Comparison of ENCODE assay signal across 16 cellular contexts in the genomic region with DNA sequence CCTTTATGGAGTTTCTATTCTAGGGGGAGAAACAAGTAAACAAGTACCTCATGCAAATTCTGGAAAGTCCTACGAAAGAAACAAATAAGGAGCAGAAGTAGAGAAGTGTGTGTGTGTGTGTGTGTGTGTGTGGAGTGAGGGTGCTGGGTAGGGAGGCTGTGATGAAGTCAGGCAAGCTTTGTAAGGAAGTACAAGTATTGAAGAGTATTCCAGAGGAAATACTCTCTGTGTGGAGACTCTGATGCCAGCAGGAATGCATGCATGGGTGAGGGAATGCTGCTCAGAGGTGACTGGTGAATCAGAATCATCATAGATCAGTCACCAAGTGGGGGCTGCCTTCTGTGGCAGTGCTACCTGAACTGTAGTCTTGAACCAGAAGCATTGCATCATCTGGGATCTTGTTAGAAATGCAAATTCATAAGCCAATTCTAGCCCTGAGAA. TPM values are rescaled to one million over a fixed set of nuclear protein-coding genes. Genes with fewer than 3 reads are reported as not detected.
A peak's percentile ranks its signal among the peaks of the same experiment; 100 is the strongest.
DNase-seq lines count a peak whose midpoint lies in the region; ATAC-seq, FAIRE-seq and TF ChIP-seq lines count a peak whose summit lies in the region.
"Had no signal": no experiment of that assay in that cellular context is flagged by ENCODE, and none has a peak within 500 bp of the region (broad histone marks: within the 10 kb centered on the region; RNA-seq: fewer than 3 reads in every experiment).

No MANE protein-coding gene starts in this region.

- H3K36me3 Mint-ChIP-seq in activated T-helper 17 cell treated with anti-CD3 and anti-CD28 coated beads, Interleukin-2, amount 50 U/mL, for 72 hours (ENCODE audit: low read depth): no peaks in the 10 kb centered on the region

- peak overlapping the region; percentile 76; the same call in 1 of the 2 replicates for H2AFZ ChIP-seq in K562 (ENCODE audit: low read depth, low read length)

- CTCF ChIA-PET in K562 (lab: Yijun Ruan, JAX; ENCODE audit: low intra/inter-chr PET ratio): no interaction called here

- no peaks in the 10 kb centered on the region for H3K4me1 Mint-ChIP-seq in activated T-helper 17 cell treated with anti-CD3 and anti-CD28 coated beads, Interleukin-2, amount 50 U/mL, for 72 hours
- H3K4me1 Mint-ChIP-seq: activated B cell treated with CpG ODN at 0.5 μM for 24 hours, memory B cell had no signal

- H3K27me3 Mint-ChIP-seq in activated T-helper 17 cell treated with anti-CD3 and anti-CD28 coated beads, Interleukin-2, amount 50 U/mL, for 72 hours: peaks cover 45% of the 10 kb centered on the region

- H4K20me1 ChIP-seq in K562 (replicated peaks; ENCODE audit: control insufficient read depth, insufficient read depth, low read length): no peaks in the 10 kb centered on the region

- H3K4me1 ChIP-seq in K562 (replicated peaks in 1 of 2; ENCODE audit: control insufficient read depth in 2 of 2, insufficient read depth in 2 of 2, low read length in 2 of 2) (peaks cover 13 to 52% of the 10 kb centered on the region in 2 experiments; a peak in 4 of 5 replicates), uterus (no peaks in the 10 kb centered on the region)
- H3K4me1 ChIP-seq: suprapubic skin had no signal

- intact Hi-C loops in K562 (cut with micrococcal nuclease) (no loop called here), uterus (cut with DNase I; ENCODE audit: low total_unique reads) (no loop called here)

- H3K9ac ChIP-seq in K562 (ENCODE audit: insufficient read depth in 1 of 2, low read depth in 2 of 2, low read length in 2 of 2): peak overlapping the region in 1 of 2 experiments; percentile 48; a peak in 2 of 4 replicates

- no peak for TF ChIP-seq EP300 in K562 (IDR thresholded peaks at IDR 0.05; ENCODE audit: low read length)

- peak overlapping the region; percentile 80 for H3K27ac ChIP-seq in K562 (ENCODE audit: extremely low read depth, low read depth, low read length)
- H3K27ac ChIP-seq in uterus: no peak overlapping the region
- H3K27ac ChIP-seq: suprapubic skin had no signal

- no peak for TF ChIP-seq POLR2A in K562 (conservative IDR thresholded peaks at IDR 0.05)
- TF ChIP-seq POLR2A in erythroblast (IDR thresholded peaks at IDR 0.05; ENCODE audit: low read length): no peak
- no peak for TF ChIP-seq POLR2A in uterus (IDR thresholded peaks at IDR 0.05)

- H3K9me1 ChIP-seq in K562 (ENCODE audit: control insufficient read depth, insufficient read depth, low read length): peaks cover 3% of the 10 kb centered on the region

- in situ Hi-C loops in K562 (cut with MboI): no loop called here

- no TSS peak for BruUV-seq in K562 (replicated peaks; lab: Mats Ljungman, UMichigan)

- no peak for FAIRE-seq in K562 (lab: Jason Lieb, UNC)

- H3K27me3 ChIP-seq in K562 (ENCODE audit: control insufficient read depth in 2 of 2, insufficient read depth in 2 of 2, low read length in 2 of 2): no peaks in the 10 kb centered on the region
- no peaks in the 10 kb centered on the region for H3K27me3 ChIP-seq in uterus

- no peaks in the 10 kb centered on the region for H3K79me2 ChIP-seq in K562 (ENCODE audit: control insufficient read depth, insufficient read depth, low read length)

- H3K9me3 ChIP-seq in K562 (replicated peaks; ENCODE audit: control insufficient read depth, insufficient read depth, low read depth, low read length): peaks cover 9% of the 10 kb centered on the region; the same call in 1 of the 2 replicates
- H3K9me3 ChIP-seq in uterus: no peaks in the 10 kb centered on the region
- H3K9me3 ChIP-seq: suprapubic skin had no signal

- H3K4me3 ChIP-seq in K562 (no peak overlapping the region), uterus (no peak overlapping the region)
- H3K4me3 ChIP-seq: suprapubic skin had no signal

- 0% methylated on average over 1 of the region's 1 CpG for WGBS in K562 (ENCODE audit: insufficient coverage, low coverage, missing lambda C conversion rate)

- TF ChIP-seq CTCF in K562 (IDR thresholded peaks at IDR 0.05 in 2 of 3, conservative IDR thresholded peaks at IDR 0.05 in 1 of 3; ENCODE audit: insufficient read depth in 2 of 3, low read depth in 1 of 3, low read length in 3 of 3) (no peak), uterus (IDR thresholded peaks at IDR 0.05) (no peak)

- no peak overlapping the region for H3K27ac Mint-ChIP-seq in activated T-helper 17 cell treated with anti-CD3 and anti-CD28 coated beads, Interleukin-2, amount 50 U/mL, for 72 hours
- H3K27ac Mint-ChIP-seq: activated B cell treated with CpG ODN at 0.5 μM for 24 hours; CD4-positive, alpha-beta T cell; memory B cell had no signal

- no peak overlapping the region for H3K4me3 Mint-ChIP-seq in activated T-helper 17 cell treated with anti-CD3 and anti-CD28 coated beads, Interleukin-2, amount 50 U/mL, for 72 hours
- H3K4me3 Mint-ChIP-seq: activated B cell treated with CpG ODN at 0.5 μM for 24 hours; CD4-positive, alpha-beta T cell; memory B cell had no signal

- ATAC-seq in GM18498 (IDR thresholded peaks at IDR 0.05; ENCODE audit: unreplicated experiment) (peak; percentile 25), HG02759 (IDR thresholded peaks at IDR 0.05; ENCODE audit: unreplicated experiment) (peak; percentile 18), K562 (peak; percentile 57)
- ATAC-seq in activated T-helper 17 cell treated with anti-CD3 and anti-CD28 coated beads, Interleukin-2, amount 50 U/mL, for 72 hours (replicated peaks): no peak

- H3K36me3 ChIP-seq in K562 (ENCODE audit: control insufficient read depth, insufficient read depth, low read length): no peaks in the 10 kb centered on the region
- H3K36me3 ChIP-seq in uterus: no peaks in the 10 kb centered on the region
- H3K36me3 ChIP-seq: suprapubic skin had no signal

- peak in 2 of 4 experiments; percentile 31 to 54 for DNase-seq in K562 (ENCODE audit: extremely low read depth in 1 of 4, low spot score in 3 of 4)
- peak; percentile 1 for DNase-seq in mesenteric fat pad (ENCODE audit: low spot score)
- no peak for DNase-seq in activated CD4-positive, CD25-positive, alpha-beta regulatory T cell treated with anti-CD3 and anti-CD28 coated beads, Interleukin-2, amount 50 U/mL, for 72 hours
- DNase-seq in erythroblast (lab: John Stamatoyannopoulos, UW): no peak
- DNase-seq in uterus: no peak
- DNase-seq: activated B cell treated with CpG ODN at 0.5 μM for 24 hours; activated gamma-delta T cell; CD4-positive, alpha-beta T cell; cortex of kidney; Karpas-422; retina had no signal

- H3K4me2 ChIP-seq in K562 (ENCODE audit: insufficient read depth, low read length): peak overlapping the region; percentile 72

- POLR2A ChIA-PET in K562 (lab: Yijun Ruan, JAX): interaction anchor here (0.7 to 1.2 kb wide), 4 partner anchors 17 to 122 kb away, joined by 3 to 4 read pairs (median 4); no protein-coding TSS in a partner anchor

- no peak for TF ChIP-seq RAD21 in K562 (CRISPR knock-in tag; conservative IDR thresholded peaks at IDR 0.05 in 1 of 2, IDR thresholded peaks at IDR 0.05 in 1 of 2)

- H3K9me3 Mint-ChIP-seq in activated T-helper 17 cell treated with anti-CD3 and anti-CD28 coated beads, Interleukin-2, amount 50 U/mL, for 72 hours: peaks cover 10% of the 10 kb centered on the region
- H3K9me3 Mint-ChIP-seq: CD4-positive, alpha-beta T cell had no signal

TF ChIP-seq in K562, 482 proteins besides CTCF, POLR2A, EP300 and RAD21 (continues in another document):
- TF ChIP-seq FOSL1 (tag; conservative IDR thresholded peaks at IDR 0.05) (peak; percentile 83), BCOR (IDR thresholded peaks at IDR 0.05) (no peak), TCF7L2 (IDR thresholded peaks at IDR 0.05; ENCODE audit: low read depth, low read length) (no peak), ZBTB17 (CRISPR knock-in tag; IDR thresholded peaks at IDR 0.05) (no peak), CBX8 (IDR thresholded peaks at IDR 0.05; ENCODE audit: borderline replicate concordance, extremely low read depth, low read depth, low read length, poor library complexity, severe bottlenecking) (no peak), ZNF140 (CRISPR knock-in tag; IDR thresholded peaks at IDR 0.05) (no peak), ZNF583 (CRISPR knock-in tag; IDR thresholded peaks at IDR 0.05) (no peak), XRCC4 (IDR thresholded peaks at IDR 0.05; ENCODE audit: extremely low read depth, insufficient read depth, insufficient read length) (no peak), ZNF76 (CRISPR knock-in tag; IDR thresholded peaks at IDR 0.05; ENCODE audit: borderline replicate concordance) (no peak), HCFC1 (IDR thresholded peaks at IDR 0.05; ENCODE audit: low read depth, low read length) (no peak)

RNA-seq across cellular contexts. Expression of a gene that starts 34.5 kb away (rescaled TPM):
- total RNA-seq in K562 (2011; cell fraction: chromatin; rRNA removed; ENCODE audit: low replicate concordance): 0.28 and 2.2 TPM in 2 replicates
- 0.53 and 1.0 TPM in 2 replicates for total RNA-seq in K562 (2011; cell fraction: nucleolus; rRNA removed)
- total RNA-seq in K562 (2011; cell fraction: nucleoplasm; rRNA removed): 0.53 and 0.59 TPM in 2 replicates
- total RNA-seq in K562 (2014; rRNA removed) (not detected in 2 replicates), K562 (2014; rRNA removed; fragmentation: Illumina TruSeq; extraction: Trizol) (not detected in 2 replicates), K562 (2015; rRNA removed; fragmentation: Illumina TruSeq; extraction: Trizol) (0.04 TPM in 1 of 2 replicates, not detected in the other), K562 (2021) (0.04 and 0.31 TPM in 2 replicates), mesenteric fat pad (6.7 TPM), uterus (10 to 100 TPM in 1 of 4 donors, 1 to 10 TPM in 3; 2.3 to 29.4 (median 3.5) TPM)
- polyA plus RNA-seq in K562 (2011; rRNA removed) (0.26 and 0.76 TPM in 2 replicates), K562 (2014; fragmentation: Illumina TruSeq; extraction: Trizol) (0.04 TPM in 1 of 2 replicates, not detected in the other), K562 (2014; fragmentation: Nextera tagmentation; extraction: Ambion mirVana) (not detected), K562 (2014; rRNA removed) (0.05 and 0.11 TPM in 2 replicates)
- 0.39 and 0.62 TPM in 2 replicates for polyA plus RNA-seq in K562 (2011; cell fraction: cytosol; rRNA removed)
- 3.3 and 5.9 TPM in 2 replicates for polyA plus RNA-seq in K562 (2011; cell fraction: nucleus; rRNA removed)
- 0.08 and 0.17 TPM in 2 replicates for polyA plus RNA-seq in K562 (2012)
- not detected in 2 replicates for polyA minus RNA-seq in K562 (2011; rRNA and poly(A)+ RNA removed)
- not detected in 2 replicates for polyA minus RNA-seq in K562 (2011; cell fraction: cytosol; rRNA and poly(A)+ RNA removed)
- 1.1 and 2.2 TPM in 2 replicates for polyA minus RNA-seq in K562 (2011; cell fraction: nucleus; rRNA and poly(A)+ RNA removed)
- total RNA-seq in activated T-helper 17 cell treated with anti-CD3 and anti-CD28 coated beads, Interleukin-2, amount 50 U/mL, for 72 hours: not detected
- total RNA-seq: activated B cell treated with CpG ODN at 0.5 μM for 24 hours had no signal
